Comparison of ENCODE assay signal across 1 cellular context in the genomic region with DNA sequence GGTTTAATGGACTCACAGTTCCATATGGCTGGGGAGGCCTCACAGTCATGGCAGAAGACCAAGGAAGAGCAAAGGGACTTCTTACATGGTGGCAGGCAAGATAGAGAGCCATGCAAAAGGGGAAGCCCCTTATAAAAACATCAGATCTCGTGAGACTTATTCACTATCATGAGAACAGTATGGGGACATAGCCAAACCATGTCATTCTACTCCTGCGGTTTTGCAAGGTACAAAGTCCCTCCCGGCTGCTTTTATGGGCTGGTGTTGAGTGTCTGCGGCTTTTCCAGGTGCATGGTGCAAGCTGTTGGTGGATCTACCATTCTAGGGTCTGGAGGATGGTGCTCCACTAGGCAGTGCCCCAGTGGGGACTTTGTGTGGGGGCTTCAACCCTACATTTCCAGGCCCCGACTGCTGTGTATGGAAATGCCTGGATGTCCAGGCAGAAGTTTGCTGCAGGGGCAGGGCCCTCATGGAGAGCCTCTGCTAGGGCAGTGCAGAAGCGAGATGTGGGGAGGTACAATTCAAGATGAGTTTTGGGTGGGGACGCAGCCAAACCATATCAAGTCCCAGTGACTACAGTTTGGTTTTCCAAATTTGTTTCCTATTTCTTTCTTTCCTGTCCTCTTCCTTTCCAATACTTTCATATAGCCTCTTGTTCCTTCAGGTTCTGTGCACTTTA.
A peak's percentile ranks its signal among the peaks of the same experiment; 100 is the strongest.
TF ChIP-seq lines count a peak whose summit lies in the region.

No MANE protein-coding gene starts in this region.

TF ChIP-seq in HepG2, 621 proteins besides CTCF, POLR2A, EP300 and RAD21 (continued from another document and continues in another):
- TF ChIP-seq, protein P1, sequence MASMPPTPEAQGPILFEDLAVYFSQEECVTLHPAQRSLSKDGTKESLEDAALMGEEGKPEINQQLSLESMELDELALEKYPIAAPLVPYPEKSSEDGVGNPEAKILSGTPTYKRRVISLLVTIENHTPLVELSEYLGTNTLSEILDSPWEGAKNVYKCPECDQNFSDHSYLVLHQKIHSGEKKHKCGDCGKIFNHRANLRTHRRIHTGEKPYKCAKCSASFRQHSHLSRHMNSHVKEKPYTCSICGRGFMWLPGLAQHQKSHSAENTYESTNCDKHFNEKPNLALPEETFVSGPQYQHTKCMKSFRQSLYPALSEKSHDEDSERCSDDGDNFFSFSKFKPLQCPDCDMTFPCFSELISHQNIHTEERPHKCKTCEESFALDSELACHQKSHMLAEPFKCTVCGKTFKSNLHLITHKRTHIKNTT (CRISPR knock-in tag; IDR thresholded peaks at IDR 0.05), result 0 out of 2 replicates have a peak, but pooled peaks have one; percentile 44
- TF ChIP-seq SKI (IDR thresholded peaks at IDR 0.05; ENCODE audit: partially characterized antibody), result peak; percentile 91
- TF ChIP-seq ZFP62 (CRISPR knock-in tag; IDR thresholded peaks at IDR 0.05), result 0 out of 2 replicates have a peak, but pooled peaks have one; percentile 6
- 0 out of 2 replicates have a peak, but pooled peaks have one; percentile 21 for TF ChIP-seq ZSCAN12 (CRISPR knock-in tag; IDR thresholded peaks at IDR 0.05)
- TF ChIP-seq MED13 (CRISPR knock-in tag; IDR thresholded peaks at IDR 0.05), result peak; percentile 52; the same call in 1 of the 2 replicates
- TF ChIP-seq, protein P2, sequence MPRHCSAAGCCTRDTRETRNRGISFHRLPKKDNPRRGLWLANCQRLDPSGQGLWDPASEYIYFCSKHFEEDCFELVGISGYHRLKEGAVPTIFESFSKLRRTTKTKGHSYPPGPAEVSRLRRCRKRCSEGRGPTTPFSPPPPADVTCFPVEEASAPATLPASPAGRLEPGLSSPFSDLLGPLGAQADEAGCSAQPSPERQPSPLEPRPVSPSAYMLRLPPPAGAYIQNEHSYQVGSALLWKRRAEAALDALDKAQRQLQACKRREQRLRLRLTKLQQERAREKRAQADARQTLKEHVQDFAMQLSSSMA (CRISPR knock-in tag; IDR thresholded peaks at IDR 0.05), result 0 out of 2 replicates have a peak, but pooled peaks have one; percentile 21
- TF ChIP-seq POLR2G (IDR thresholded peaks at IDR 0.05; ENCODE audit: low read depth, low read length), result peak; percentile 69; the same call in 1 of the 2 replicates
- peak; percentile 74; the same call in 1 of the 2 replicates for TF ChIP-seq SOX5 (CRISPR knock-in tag; IDR thresholded peaks at IDR 0.05; ENCODE audit: borderline replicate concordance)
- peak; percentile 93 for TF ChIP-seq ZSCAN9 (CRISPR knock-in tag; IDR thresholded peaks at IDR 0.05; ENCODE audit: borderline replicate concordance)
- 0 out of 2 replicates have a peak, but pooled peaks have one; percentile 20 for TF ChIP-seq KIAA2018 (CRISPR knock-in tag; IDR thresholded peaks at IDR 0.05; ENCODE audit: borderline replicate concordance)
- peak; percentile 92 for TF ChIP-seq ZMYM3 (CRISPR knock-in tag; IDR thresholded peaks at IDR 0.05)
- TF ChIP-seq, protein P3, sequence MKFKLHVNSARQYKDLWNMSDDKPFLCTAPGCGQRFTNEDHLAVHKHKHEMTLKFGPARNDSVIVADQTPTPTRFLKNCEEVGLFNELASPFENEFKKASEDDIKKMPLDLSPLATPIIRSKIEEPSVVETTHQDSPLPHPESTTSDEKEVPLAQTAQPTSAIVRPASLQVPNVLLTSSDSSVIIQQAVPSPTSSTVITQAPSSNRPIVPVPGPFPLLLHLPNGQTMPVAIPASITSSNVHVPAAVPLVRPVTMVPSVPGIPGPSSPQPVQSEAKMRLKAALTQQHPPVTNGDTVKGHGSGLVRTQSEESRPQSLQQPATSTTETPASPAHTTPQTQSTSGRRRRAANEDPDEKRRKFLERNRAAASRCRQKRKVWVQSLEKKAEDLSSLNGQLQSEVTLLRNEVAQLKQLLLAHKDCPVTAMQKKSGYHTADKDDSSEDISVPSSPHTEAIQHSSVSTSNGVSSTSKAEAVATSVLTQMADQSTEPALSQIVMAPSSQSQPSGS (CRISPR knock-in tag; IDR thresholded peaks at IDR 0.05), result peak; percentile 80
- TF ChIP-seq SALL1 (CRISPR knock-in tag; IDR thresholded peaks at IDR 0.05), result peak; percentile 95
- TF ChIP-seq ZNF512B (CRISPR knock-in tag; IDR thresholded peaks at IDR 0.05; ENCODE audit: borderline replicate concordance), result peak; percentile 68; the same call in 1 of the 2 replicates
- peak; percentile 97 for TF ChIP-seq ZNF20 (CRISPR knock-in tag; IDR thresholded peaks at IDR 0.05)
- peak; percentile 64; the same call in 1 of the 2 replicates for TF ChIP-seq ZBTB7A (CRISPR knock-in tag; IDR thresholded peaks at IDR 0.05)
- TF ChIP-seq TP53 (CRISPR knock-in tag; conservative IDR thresholded peaks at IDR 0.05), result peak; percentile 92; the same call in 1 of the 2 replicates
- peak; percentile 91 for TF ChIP-seq ZNF280B (CRISPR knock-in tag; IDR thresholded peaks at IDR 0.05; ENCODE audit: borderline replicate concordance)
- TF ChIP-seq SNAPC4 (CRISPR knock-in tag; IDR thresholded peaks at IDR 0.05), result peak; percentile 96
- TF ChIP-seq, protein P4, sequence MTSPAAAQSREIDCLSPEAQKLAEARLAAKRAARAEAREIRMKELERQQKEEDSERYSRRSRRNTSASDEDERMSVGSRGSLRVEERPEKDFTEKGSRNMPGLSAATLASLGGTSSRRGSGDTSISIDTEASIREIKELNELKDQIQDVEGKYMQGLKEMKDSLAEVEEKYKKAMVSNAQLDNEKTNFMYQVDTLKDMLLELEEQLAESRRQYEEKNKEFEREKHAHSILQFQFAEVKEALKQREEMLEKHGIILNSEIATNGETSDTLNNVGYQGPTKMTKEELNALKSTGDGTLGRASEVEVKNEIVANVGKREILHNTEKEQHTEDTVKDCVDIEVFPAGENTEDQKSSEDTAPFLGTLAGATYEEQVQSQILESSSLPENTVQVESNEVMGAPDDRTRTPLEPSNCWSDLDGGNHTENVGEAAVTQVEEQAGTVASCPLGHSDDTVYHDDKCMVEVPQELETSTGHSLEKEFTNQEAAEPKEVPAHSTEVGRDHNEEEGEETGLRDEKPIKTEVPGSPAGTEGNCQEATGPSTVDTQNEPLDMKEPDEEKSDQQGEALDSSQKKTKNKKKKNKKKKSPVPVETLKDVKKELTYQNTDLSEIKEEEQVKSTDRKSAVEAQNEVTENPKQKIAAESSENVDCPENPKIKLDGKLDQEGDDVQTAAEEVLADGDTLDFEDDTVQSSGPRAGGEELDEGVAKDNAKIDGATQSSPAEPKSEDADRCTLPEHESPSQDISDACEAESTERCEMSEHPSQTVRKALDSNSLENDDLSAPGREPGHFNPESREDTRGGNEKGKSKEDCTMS (CRISPR knock-in tag; conservative IDR thresholded peaks at IDR 0.05), result 0 out of 2 replicates have a peak, but pooled peaks have one; percentile 27
- peak; percentile 76 for TF ChIP-seq THAP11 (CRISPR knock-in tag; IDR thresholded peaks at IDR 0.05)
